8 cellular contexts compared by ENCODE assay signal in the genomic region with DNA sequence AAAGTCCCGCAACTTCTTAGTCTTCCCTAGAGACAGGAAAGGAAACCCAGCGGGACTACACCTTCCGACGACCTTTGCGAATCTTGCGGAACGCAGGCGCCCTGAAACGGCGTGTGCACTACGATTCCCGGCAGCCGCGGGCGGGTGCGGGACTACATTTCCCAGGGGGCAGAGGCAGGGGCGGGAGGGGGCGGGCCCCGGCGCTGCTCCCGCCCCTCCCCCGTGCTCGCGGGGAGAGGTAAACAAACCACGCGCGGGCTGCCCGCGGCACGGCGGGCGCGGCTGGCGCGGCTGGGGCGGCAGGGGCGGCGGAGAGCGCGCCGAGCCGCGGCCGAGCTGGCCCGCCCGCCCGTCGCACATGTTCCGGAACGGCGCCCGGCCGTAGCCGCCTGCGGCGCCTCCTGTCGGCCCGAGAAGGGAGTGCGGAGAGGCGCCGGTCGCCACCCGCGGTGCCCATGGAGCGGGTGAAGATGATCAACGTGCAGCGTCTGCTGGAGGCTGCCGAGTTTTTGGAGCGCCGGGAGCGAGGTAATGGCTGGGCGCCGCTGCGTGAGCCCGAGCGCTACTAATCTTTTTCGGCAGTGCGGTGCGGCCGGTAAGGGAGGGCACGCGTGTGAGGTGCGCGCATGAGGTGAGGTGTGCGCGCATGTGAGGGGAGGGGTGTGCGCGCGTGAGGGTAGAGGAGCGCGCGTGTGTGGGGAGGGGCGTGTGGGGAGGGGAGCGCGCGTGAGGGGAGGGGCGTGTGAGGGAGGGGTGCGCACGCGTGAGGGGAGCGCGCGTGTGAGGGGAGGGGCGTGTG. TPM values are rescaled to one million over a fixed set of nuclear protein-coding genes. Genes with fewer than 3 reads are reported as not detected.
A peak's percentile ranks its signal among the peaks of the same experiment; 100 is the strongest.
DNase-seq lines count a peak whose midpoint lies in the region; ATAC-seq and TF ChIP-seq lines count a peak whose summit lies in the region.

No MANE protein-coding gene starts in this region.

- peak overlapping the region; percentile 88 for H3K27ac ChIP-seq in DND-41 (ENCODE audit: low read length)
- peak overlapping the region; percentile 83 for H3K27ac ChIP-seq in KMS-11
- H3K27ac ChIP-seq in Peyer's patch, result peak overlapping the region; percentile 91 to 98 (median 96)

- ATAC-seq in DND-41 (ENCODE audit: insufficient read depth, low read depth) (peak; percentile 83), GM21825 (IDR thresholded peaks at IDR 0.05; ENCODE audit: unreplicated experiment) (peak; percentile 77)
- ATAC-seq in activated T-helper 17 cell treated with anti-CD3 and anti-CD28 coated beads, Interleukin-2, amount 50 U/mL, for 72 hours (replicated peaks), result peak; percentile 56
- peak; percentile 67 to 71 for ATAC-seq in naive thymus-derived CD8-positive, alpha-beta T cell
- ATAC-seq in stimulated activated memory B cell treated with anti-CD40 and anti-IgM and Interleukin-4, amounts not matched to agents 10 μg/mL and 1 μg/mL and 100 μg/mL, for 72 hours, result peak; percentile 81

- peak overlapping the region; percentile 81 for H3K4me2 ChIP-seq in DND-41 (ENCODE audit: insufficient read depth, low read length)
- H3K4me2 ChIP-seq in KMS-11, result peak overlapping the region; percentile 83

- POLR2A ChIA-PET in naive thymus-derived CD8-positive, alpha-beta T cell (lab: Charles Lee), result interaction anchor here (0.6 to 10.1 kb wide), 7 partner anchors 16 to 644 kb away, joined by 3 to 153 read pairs (median 3); a partner anchor contains a TSS

- H3K4me3 ChIP-seq in DND-41 (ENCODE audit: low read depth in 1 of 2, low read length in 2 of 2), result peak overlapping the region; percentile 41 to 91
- no peak overlapping the region for H3K4me3 ChIP-seq in KMS-11 (IDR thresholded peaks at IDR 0.05; ENCODE audit: insufficient read depth, low read depth, low read length)
- H3K4me3 ChIP-seq in Peyer's patch, result peak overlapping the region; percentile 87 to 93 (median 90)

- peaks cover 46% of the 10 kb centered on the region for H3K4me1 Mint-ChIP-seq in activated T-helper 17 cell treated with anti-CD3 and anti-CD28 coated beads, Interleukin-2, amount 50 U/mL, for 72 hours
- peaks cover 16 to 39% (median 36%) of the 10 kb centered on the region in 4 donors for H3K4me1 Mint-ChIP-seq in naive thymus-derived CD8-positive, alpha-beta T cell
- H3K4me1 Mint-ChIP-seq in stimulated activated memory B cell treated with anti-CD40 and anti-IgM and Interleukin-4, amounts not matched to agents 10 μg/mL and 1 μg/mL and 100 μg/mL, for 72 hours, result peaks cover 35% of the 10 kb centered on the region

- peaks cover 63% of the 10 kb centered on the region for H3K36me3 Mint-ChIP-seq in activated T-helper 17 cell treated with anti-CD3 and anti-CD28 coated beads, Interleukin-2, amount 50 U/mL, for 72 hours (ENCODE audit: low read depth)
- H3K36me3 Mint-ChIP-seq in naive thymus-derived CD8-positive, alpha-beta T cell, result peaks cover 0 to 12% (median 0%) of the 10 kb centered on the region in 3 donors
- peaks cover 12% of the 10 kb centered on the region for H3K36me3 Mint-ChIP-seq in stimulated activated memory B cell treated with anti-CD40 and anti-IgM and Interleukin-4, amounts not matched to agents 10 μg/mL and 1 μg/mL and 100 μg/mL, for 72 hours

- no peaks in the 10 kb centered on the region for H3K9me3 ChIP-seq in DND-41 (ENCODE audit: insufficient read depth, low read length, severe bottlenecking)
- no peaks in the 10 kb centered on the region for H3K9me3 ChIP-seq in Peyer's patch

- H3K79me2 ChIP-seq in DND-41 (ENCODE audit: insufficient read depth, low read length) (no peaks in the 10 kb centered on the region), KMS-11 (ENCODE audit: insufficient read depth, low read depth) (peaks cover 32% of the 10 kb centered on the region)

- peak in 1 of 2 donors; percentile 28 for TF ChIP-seq POLR2A in Peyer's patch (IDR thresholded peaks at IDR 0.05)

- H3K4me3 Mint-ChIP-seq in activated T-helper 17 cell treated with anti-CD3 and anti-CD28 coated beads, Interleukin-2, amount 50 U/mL, for 72 hours, result peak overlapping the region; percentile 80
- peak overlapping the region; percentile 89 to 96 (median 94) for H3K4me3 Mint-ChIP-seq in naive thymus-derived CD8-positive, alpha-beta T cell
- H3K4me3 Mint-ChIP-seq in stimulated activated memory B cell treated with anti-CD40 and anti-IgM and Interleukin-4, amounts not matched to agents 10 μg/mL and 1 μg/mL and 100 μg/mL, for 72 hours, result peak overlapping the region; percentile 96

- peak; percentile 77 for TF ChIP-seq CTCF in DND-41 (IDR thresholded peaks at IDR 0.05; ENCODE audit: borderline replicate concordance, extremely low read depth, low read length, poor library complexity, severe bottlenecking)
- peak; percentile 51 for TF ChIP-seq CTCF in KMS-11 (conservative IDR thresholded peaks at IDR 0.05; ENCODE audit: low read depth, low read length)
- TF ChIP-seq CTCF in Peyer's patch (IDR thresholded peaks at IDR 0.05), result peak; percentile 35 to 93 (median 78)

- DNase-seq in DND-41 (peak; percentile 89), Peyer's patch (peak; percentile 85 to 96 (median 94)), fibroblast of peridontal ligament (ENCODE audit: extremely low read depth) (peak; percentile 91)
- DNase-seq in naive thymus-derived CD8-positive, alpha-beta T cell, result peak; percentile 82 to 92 (median 88)

- H2AFZ ChIP-seq in DND-41 (ENCODE audit: low read depth, low read length) (peak overlapping the region; percentile 98), KMS-11 (ENCODE audit: low read depth) (peak overlapping the region; percentile 51; the same call in 1 of the 2 replicates)

- H3K27ac Mint-ChIP-seq in activated T-helper 17 cell treated with anti-CD3 and anti-CD28 coated beads, Interleukin-2, amount 50 U/mL, for 72 hours, result peak overlapping the region; percentile 53
- peak overlapping the region; percentile 82 to 99 (median 96) for H3K27ac Mint-ChIP-seq in naive thymus-derived CD8-positive, alpha-beta T cell
- peak overlapping the region; percentile 96 for H3K27ac Mint-ChIP-seq in stimulated activated memory B cell treated with anti-CD40 and anti-IgM and Interleukin-4, amounts not matched to agents 10 μg/mL and 1 μg/mL and 100 μg/mL, for 72 hours

- no peaks in the 10 kb centered on the region for H3K27me3 Mint-ChIP-seq in activated T-helper 17 cell treated with anti-CD3 and anti-CD28 coated beads, Interleukin-2, amount 50 U/mL, for 72 hours
- H3K27me3 Mint-ChIP-seq in naive thymus-derived CD8-positive, alpha-beta T cell, result peaks cover 0 to 20% (median 7%) of the 10 kb centered on the region in 5 donors
- peaks cover 15% of the 10 kb centered on the region for H3K27me3 Mint-ChIP-seq in stimulated activated memory B cell treated with anti-CD40 and anti-IgM and Interleukin-4, amounts not matched to agents 10 μg/mL and 1 μg/mL and 100 μg/mL, for 72 hours

- H3K36me3 ChIP-seq in DND-41 (ENCODE audit: insufficient read depth, low read length) (peaks cover 3% of the 10 kb centered on the region; the same call in 1 of the 2 replicates), KMS-11 (ENCODE audit: insufficient read depth) (no peaks in the 10 kb centered on the region), Peyer's patch (peaks cover 0 to 29% (median 0%) of the 10 kb centered on the region in 3 donors)

- H3K9ac ChIP-seq in DND-41 (ENCODE audit: low read depth, low read length), result peak overlapping the region; percentile 77
- peak overlapping the region; percentile 70; the same call in 1 of the 2 replicates for H3K9ac ChIP-seq in KMS-11

- H3K4me1 ChIP-seq in DND-41 (ENCODE audit: insufficient read depth, low read length) (peaks cover 33% of the 10 kb centered on the region), KMS-11 (ENCODE audit: low read depth, poor library complexity, severe bottlenecking) (peaks cover 40% of the 10 kb centered on the region), Peyer's patch (peaks cover 4 to 27% (median 9%) of the 10 kb centered on the region in 4 donors)

- H4K20me1 ChIP-seq in DND-41 (ENCODE audit: insufficient read depth, low read length), result no peaks in the 10 kb centered on the region
- no peaks in the 10 kb centered on the region for H4K20me1 ChIP-seq in KMS-11 (ENCODE audit: insufficient read depth)

- H3K9me3 Mint-ChIP-seq in activated T-helper 17 cell treated with anti-CD3 and anti-CD28 coated beads, Interleukin-2, amount 50 U/mL, for 72 hours, result no peaks in the 10 kb centered on the region
- H3K9me3 Mint-ChIP-seq in naive thymus-derived CD8-positive, alpha-beta T cell, result no peaks in the 10 kb centered on the region
- H3K9me3 Mint-ChIP-seq in stimulated activated memory B cell treated with anti-CD40 and anti-IgM and Interleukin-4, amounts not matched to agents 10 μg/mL and 1 μg/mL and 100 μg/mL, for 72 hours, result no peaks in the 10 kb centered on the region

- H3K27me3 ChIP-seq in DND-41 (ENCODE audit: insufficient read depth, low read length, poor library complexity) (peaks cover 13% of the 10 kb centered on the region), KMS-11 (ENCODE audit: insufficient read depth, low read depth) (no peaks in the 10 kb centered on the region), Peyer's patch (no peaks in the 10 kb centered on the region)

RNA-seq across cellular contexts. Expression of a gene that starts 18.6 kb away (rescaled TPM):
- 10 to 100 TPM; 37.1 to 58.0 (median 47.8) TPM for total RNA-seq in Peyer's patch
- 100 to 1,000 TPM in 1 of 2 donors, 10 to 100 TPM in 1; 32.5 to 130 TPM for total RNA-seq in activated T-helper 17 cell treated with anti-CD3 and anti-CD28 coated beads, Interleukin-2, amount 50 U/mL, for 72 hours
- total RNA-seq in naive thymus-derived CD8-positive, alpha-beta T cell, result 10 to 100 TPM; 36.9 to 37.7 TPM
- polyA plus RNA-seq in naive thymus-derived CD8-positive, alpha-beta T cell, result 10 to 100 TPM; 18.1 to 20.9 (median 20.1) TPM
